27 cellular contexts compared by ENCODE assay signal in genomic region chr6:143614270-143614669, GRCh38.
DNase-seq lines count a peak whose midpoint lies in the region; ATAC-seq, FAIRE-seq and TF ChIP-seq lines count a peak whose summit lies in the region.
"Had no signal": no experiment of that assay in that cellular context is flagged by ENCODE, and none has a peak within 500 bp of the region (broad histone marks: within the 10 kb centered on the region; RNA-seq: fewer than 3 reads in every experiment).

No MANE protein-coding gene starts in this region.

- TF ChIP-seq RAD21 in K562 (CRISPR knock-in tag; conservative IDR thresholded peaks at IDR 0.05 in 1 of 2, IDR thresholded peaks at IDR 0.05 in 1 of 2) = no peak

- DNase-seq in right cardiac atrium = no peak
- no peak for DNase-seq in cardiac septum (ENCODE audit: low spot score)
- peak; percentile 63 for DNase-seq in MV-4-11 (lab: John Stamatoyannopoulos, UW)
- no peak for DNase-seq in K562 (ENCODE audit: extremely low read depth in 1 of 4, low spot score in 3 of 4)
- no peak for DNase-seq in upper lobe of right lung
- no peak for DNase-seq in stimulated activated CD4-positive, alpha-beta T cell treated with anti-CD3 and anti-CD28 coated beads, Interleukin-4, amount 100 ng/mL, for 4 hours
- DNase-seq in erythroblast (lab: John Stamatoyannopoulos, UW) = no peak
- DNase-seq: activated B cell treated with CpG ODN at 0.5 μM for 24 hours; activated CD4-positive, alpha-beta T cell treated with anti-CD3 and anti-CD28 coated beads, Interleukin-2, amount 50 U/mL, for 48 hours; activated gamma-delta T cell treated with Interleukin-2 at 50 U/mL for 16 hours; amygdala; Caco-2; caudate nucleus; mesenchymal stem cell; naive thymus-derived CD8-positive, alpha-beta T cell; NCI-H1417 treated with DMSO at 0.1 percent for 48 hours; NCI-H524 treated with DMSO at 0.1 percent for 48 hours; SIG-M5 had no signal

- H3K9me3 ChIP-seq in right cardiac atrium (ENCODE audit: control insufficient read depth, low read length) (no peaks in the 10 kb centered on the region), K562 (replicated peaks; ENCODE audit: control insufficient read depth, insufficient read depth, low read depth, low read length) (no peaks in the 10 kb centered on the region), upper lobe of right lung (no peaks in the 10 kb centered on the region)
- H3K9me3 ChIP-seq: Caco-2 had no signal

- TF ChIP-seq POLR2A in K562 (conservative IDR thresholded peaks at IDR 0.05) = no peak
- no peak for TF ChIP-seq POLR2A in erythroblast (IDR thresholded peaks at IDR 0.05; ENCODE audit: low read length)

- H3K9me1 ChIP-seq in K562 (ENCODE audit: control insufficient read depth, insufficient read depth, low read length) = no peaks in the 10 kb centered on the region

- no peak overlapping the region for H3K4me2 ChIP-seq in K562 (ENCODE audit: insufficient read depth, low read length)

- no peak for FAIRE-seq in K562 (lab: Jason Lieb, UNC)
- FAIRE-seq: frontal cortex, H54, HTR-8/SVneo, keratinocyte had no signal

- CTCF ChIA-PET in K562 (lab: Yijun Ruan, JAX; ENCODE audit: low intra/inter-chr PET ratio) = no interaction called here

- H3K27me3 ChIP-seq in right cardiac atrium (ENCODE audit: control insufficient read depth, insufficient read depth) (no peaks in the 10 kb centered on the region), K562 (ENCODE audit: control insufficient read depth in 2 of 2, insufficient read depth in 2 of 2, low read length in 2 of 2) (no peaks in the 10 kb centered on the region; a peak in 1 of 5 replicates), upper lobe of right lung (no peaks in the 10 kb centered on the region)

- H4K20me1 ChIP-seq in K562 (replicated peaks; ENCODE audit: control insufficient read depth, insufficient read depth, low read length) = no peaks in the 10 kb centered on the region

- no peaks in the 10 kb centered on the region for H3K36me3 ChIP-seq in K562 (ENCODE audit: control insufficient read depth, insufficient read depth, low read length)
- no peaks in the 10 kb centered on the region for H3K36me3 ChIP-seq in upper lobe of right lung

- in situ Hi-C loops in K562 (cut with MboI) = no loop called here

- no peak for TF ChIP-seq EP300 in K562 (IDR thresholded peaks at IDR 0.05; ENCODE audit: low read length)

- intact Hi-C loops in right cardiac atrium (cut with DNase I) = no loop called here
- intact Hi-C loops in cardiac septum (cut with DNase I) = no loop called here
- intact Hi-C loops in K562 (cut with micrococcal nuclease) = no loop called here
- intact Hi-C loops in upper lobe of right lung (cut with DNase I) = no loop called here

- H3K4me3 ChIP-seq in right cardiac atrium (ENCODE audit: low read length) (peak overlapping the region; percentile 31), K562 (no peak overlapping the region), upper lobe of right lung (peak overlapping the region; percentile 28)

- TF ChIP-seq CTCF in K562 (IDR thresholded peaks at IDR 0.05 in 2 of 3, conservative IDR thresholded peaks at IDR 0.05 in 1 of 3; ENCODE audit: insufficient read depth in 2 of 3, low read depth in 1 of 3, low read length in 3 of 3) (no peak), upper lobe of right lung (IDR thresholded peaks at IDR 0.05) (no peak)

- H3K4me1 ChIP-seq in right cardiac atrium (ENCODE audit: control insufficient read depth, insufficient read depth, low read length) (no peaks in the 10 kb centered on the region), K562 (replicated peaks in 1 of 2; ENCODE audit: control insufficient read depth in 2 of 2, insufficient read depth in 2 of 2, low read length in 2 of 2) (no peaks in the 10 kb centered on the region), upper lobe of right lung (peaks cover 7% of the 10 kb centered on the region)
- H3K4me1 ChIP-seq: Caco-2, parathyroid adenoma had no signal

- no TSS peak for BruUV-seq in K562 (replicated peaks; lab: Mats Ljungman, UMichigan)

- no peak overlapping the region for H3K27ac ChIP-seq in right cardiac atrium (ENCODE audit: low read length)
- no peak overlapping the region for H3K27ac ChIP-seq in K562 (ENCODE audit: extremely low read depth, low read depth, low read length)
- H3K27ac ChIP-seq in upper lobe of right lung = no peak overlapping the region
- H3K27ac ChIP-seq: epithelial cell of prostate, parathyroid adenoma had no signal

- no peak overlapping the region for H3K9ac ChIP-seq in K562 (ENCODE audit: insufficient read depth in 1 of 2, low read depth in 2 of 2, low read length in 2 of 2)
- H3K9ac ChIP-seq: parathyroid adenoma had no signal

- peak overlapping the region; percentile 15; the same call in 1 of the 2 replicates for H2AFZ ChIP-seq in K562 (ENCODE audit: low read depth, low read length)
- H2AFZ ChIP-seq: parathyroid adenoma had no signal

- ATAC-seq in right cardiac atrium = no peak
- no peak for ATAC-seq in K562
- ATAC-seq in upper lobe of right lung = no peak
- no peak for ATAC-seq in HG03039 (IDR thresholded peaks at IDR 0.05; ENCODE audit: unreplicated experiment)
- ATAC-seq: naive thymus-derived CD8-positive, alpha-beta T cell; sciatic nerve; stimulated activated effector memory CD8-positive, alpha-beta T cell treated with anti-CD3 and anti-CD28 coated beads, Interleukin-12 subunit alpha, Interleukin-12 subunit beta, amount 100 ng/mL, for 72 hours had no signal

- POLR2A ChIA-PET in K562 (lab: Yijun Ruan, JAX) = no interaction called here

- WGBS in right cardiac atrium = 41% methylated on average over 1 of the region's 1 CpG
- WGBS in K562 (ENCODE audit: insufficient coverage, low coverage, missing lambda C conversion rate) = 16% methylated on average over 1 of the region's 1 CpG

- no peaks in the 10 kb centered on the region for H3K79me2 ChIP-seq in K562 (ENCODE audit: control insufficient read depth, insufficient read depth, low read length)

TF ChIP-seq in K562, 482 proteins besides CTCF, POLR2A, EP300 and RAD21:
- TF ChIP-seq SRF (CRISPR knock-in tag; IDR thresholded peaks at IDR 0.05) (peak in 1 of 2 experiments; percentile 56; a peak in 1 of 4 replicates), ZNF232 (CRISPR knock-in tag; IDR thresholded peaks at IDR 0.05) (no peak)
